6 cellular contexts compared by ENCODE assay signal in the genomic region with DNA sequence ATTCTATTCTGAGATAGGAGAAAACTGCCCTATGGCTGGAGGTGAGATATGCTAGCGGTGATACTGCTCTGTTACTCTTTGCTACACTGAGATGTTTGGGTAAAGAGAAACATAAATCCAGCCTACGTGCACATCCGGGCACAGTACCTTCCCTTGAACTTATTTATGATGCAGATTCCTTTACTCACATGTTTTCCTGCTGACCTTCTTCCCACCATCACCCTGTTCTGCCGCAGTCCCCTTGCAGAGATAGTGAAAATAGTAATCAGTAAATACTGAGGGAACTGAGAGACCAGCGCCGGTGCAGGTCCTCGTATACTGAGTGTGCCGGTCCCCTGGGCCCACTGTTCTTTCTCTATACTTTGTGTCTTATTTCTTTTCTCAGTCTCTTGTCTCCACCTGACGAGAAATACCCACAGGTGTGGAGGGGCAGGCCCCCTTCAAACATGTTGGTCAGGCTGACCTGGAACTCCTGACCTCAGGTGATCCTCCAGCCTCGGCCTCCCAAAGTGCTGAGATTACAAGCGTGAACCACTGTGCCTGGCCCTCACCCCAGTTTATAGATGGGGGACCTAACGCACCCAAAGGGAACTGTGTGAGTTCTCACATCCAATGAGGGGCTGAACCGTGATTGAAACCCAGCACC. TPM values are rescaled to one million over a fixed set of nuclear protein-coding genes. Genes with fewer than 3 reads are reported as not detected.
DNase-seq lines count a peak whose midpoint lies in the region; ATAC-seq and TF ChIP-seq lines count a peak whose summit lies in the region.
"Not testable (repeated sequence)": the region's sequence is repeated elsewhere in the genome, so short reads cannot be mapped to it uniquely, and the experiment has no call there.

No MANE protein-coding gene starts in this region.

- WGBS in suprapubic skin, result 81% methylated on average over 13 of the region's 13 CpGs

- BruUV-seq in Caco-2 (replicated peaks; lab: Mats Ljungman, UMichigan), result not testable (repeated sequence)

- H3K4me1 ChIP-seq in Caco-2 (peaks cover 42% of the 10 kb centered on the region), suprapubic skin (peaks cover 23% of the 10 kb centered on the region)
- peaks cover 27 to 34% of the 10 kb centered on the region in 2 donors for H3K4me1 ChIP-seq in naive thymus-derived CD4-positive, alpha-beta T cell (ENCODE audit: control insufficient read depth in 2 of 2, insufficient read depth in 2 of 2, low read length in 2 of 2)

- H3K27ac ChIP-seq in naive thymus-derived CD4-positive, alpha-beta T cell (ENCODE audit: low read depth, low read length), result peak overlapping the region; percentile 73
- peak overlapping the region; percentile 59 for H3K27ac ChIP-seq in suprapubic skin

- intact Hi-C loops in Caco-2 (cut with micrococcal nuclease; ENCODE audit: unreplicated experiment), result loop anchor here (2.0 kb wide), 1 partner anchor 47 kb away; the partner anchor contains the start of gene ZNRD2
- intact Hi-C loops in Right ventricle myocardium inferior (cut with DNase I), result not testable (repeated sequence)
- intact Hi-C loops in naive thymus-derived CD4-positive, alpha-beta T cell (cut with micrococcal nuclease), result loop anchor here in 1 of 2 donors (2.0 kb wide), 1 partner anchor 15 kb away; no protein-coding TSS in a partner anchor

- peak overlapping the region; percentile 88 for H3K4me3 Mint-ChIP-seq in Caco-2 (ENCODE audit: unreplicated experiment)
- peak overlapping the region; percentile 31; the same call in 1 of the 2 replicates for H3K4me3 Mint-ChIP-seq in WTC11
- H3K4me3 Mint-ChIP-seq in activated naive CD8-positive, alpha-beta T cell treated with anti-CD3 and anti-CD28 coated beads, Interleukin-2, amount 10 ng/mL, durations not matched to agents 7 days and 5 days, result peak overlapping the region; percentile 80
- H3K4me3 Mint-ChIP-seq in naive thymus-derived CD4-positive, alpha-beta T cell, result peak overlapping the region; percentile 85 to 94 (median 86)

- not testable (repeated sequence) for TF ChIP-seq EP300 in suprapubic skin (IDR thresholded peaks at IDR 0.05)

- not testable (repeated sequence) for H3K27me3 ChIP-seq in Caco-2 (replicated peaks; ENCODE audit: control insufficient read depth, insufficient read depth, low read length); naive thymus-derived CD4-positive, alpha-beta T cell (ENCODE audit: control insufficient read depth in 2 of 2, insufficient read depth in 2 of 2, low read length in 2 of 2); suprapubic skin

- not testable (repeated sequence) for TF ChIP-seq CTCF in Caco-2 (IDR thresholded peaks at IDR 0.05; ENCODE audit: insufficient read depth in 1 of 2, low read depth in 1 of 2, low read length in 1 of 2, severe bottlenecking in 1 of 2, unreplicated experiment in 1 of 2); WTC11 (IDR thresholded peaks at IDR 0.05); suprapubic skin (IDR thresholded peaks at IDR 0.05)

- CTCF ChIA-PET in Caco-2 (lab: Charles Lee), result not testable (repeated sequence)
- CTCF ChIA-PET in WTC11 (lab: Charles Lee), result interaction anchor here (2.1 to 3.3 kb wide), 2 partner anchors 13 to 17 kb away, joined by 6 to 27 read pairs; no protein-coding TSS in a partner anchor
- CTCF ChIA-PET in naive thymus-derived CD4-positive, alpha-beta T cell (lab: Charles Lee), result interaction anchor here (0.7 to 1.3 kb wide), 3 partner anchors 15 to 107 kb away, joined by 3 to 5 read pairs (median 3); no protein-coding TSS in a partner anchor

- H3K36me3 Mint-ChIP-seq in Caco-2 (ENCODE audit: insufficient read depth, unreplicated experiment), result peaks cover 30% of the 10 kb centered on the region
- H3K36me3 Mint-ChIP-seq in WTC11; activated naive CD8-positive, alpha-beta T cell treated with anti-CD3 and anti-CD28 coated beads, Interleukin-2, amount 10 ng/mL, durations not matched to agents 7 days and 5 days: not testable (repeated sequence)
- peaks cover 0 to 10% (median 0%) of the 10 kb centered on the region in 5 donors for H3K36me3 Mint-ChIP-seq in naive thymus-derived CD4-positive, alpha-beta T cell

- peak overlapping the region; percentile 23 for H3K4me3 ChIP-seq in Caco-2 (ENCODE audit: low read depth, low read length)
- H3K4me3 ChIP-seq in naive thymus-derived CD4-positive, alpha-beta T cell (ENCODE audit: low read length), result peak overlapping the region; percentile 50
- H3K4me3 ChIP-seq in suprapubic skin, result not testable (repeated sequence)

- not testable (repeated sequence) for H3K9me3 ChIP-seq in Caco-2; naive thymus-derived CD4-positive, alpha-beta T cell (ENCODE audit: control insufficient read depth in 2 of 3, low read length in 3 of 3); suprapubic skin

- H3K9me3 Mint-ChIP-seq in Caco-2 (ENCODE audit: unreplicated experiment); WTC11; activated naive CD8-positive, alpha-beta T cell treated with anti-CD3 and anti-CD28 coated beads, Interleukin-2, amount 10 ng/mL, durations not matched to agents 7 days and 5 days; naive thymus-derived CD4-positive, alpha-beta T cell: not testable (repeated sequence)

- POLR2A ChIA-PET in Caco-2 (lab: Charles Lee) (interaction anchor here (0.5 to 1.6 kb wide), 2 partner anchors 16 to 26 kb away, joined by 3 read pairs; no protein-coding TSS in a partner anchor), WTC11 (lab: Charles Lee) (interaction anchor here (1.5 kb wide), 1 partner anchor 17 kb away, joined by 4 read pairs; no protein-coding TSS in a partner anchor)
- POLR2A ChIA-PET in activated naive CD8-positive, alpha-beta T cell treated with anti-CD3 and anti-CD28 coated beads, Interleukin-2, amount 10 ng/mL, durations not matched to agents 7 days and 5 days (lab: Charles Lee), result interaction anchor here (1.1 to 3.7 kb wide), 5 partner anchors 14 to 137 kb away, joined by 3 to 28 read pairs (median 4); partner anchors contain the start of genes FRMD8, MALAT1, NEAT1 and SIPA1
- POLR2A ChIA-PET in naive thymus-derived CD4-positive, alpha-beta T cell (lab: Charles Lee), result interaction anchor here (0.8 to 8.9 kb wide), 8 partner anchors 17 to 139 kb away, joined by 3 to 213 read pairs (median 11); partner anchors contain the start of genes EHBP1L1, MALAT1, MAP3K11 and NEAT1

- H3K27ac Mint-ChIP-seq in Caco-2 (ENCODE audit: unreplicated experiment), result peak overlapping the region; percentile 95
- not testable (repeated sequence) for H3K27ac Mint-ChIP-seq in WTC11
- H3K27ac Mint-ChIP-seq in activated naive CD8-positive, alpha-beta T cell treated with anti-CD3 and anti-CD28 coated beads, Interleukin-2, amount 10 ng/mL, durations not matched to agents 7 days and 5 days, result peak overlapping the region; percentile 93
- peak overlapping the region; percentile 89 to 98 (median 95) for H3K27ac Mint-ChIP-seq in naive thymus-derived CD4-positive, alpha-beta T cell

- H3K4me1 Mint-ChIP-seq in Caco-2 (ENCODE audit: low read depth, unreplicated experiment) (peaks cover 25% of the 10 kb centered on the region), WTC11 (peaks cover 19% of the 10 kb centered on the region)
- peaks cover 36% of the 10 kb centered on the region for H3K4me1 Mint-ChIP-seq in activated naive CD8-positive, alpha-beta T cell treated with anti-CD3 and anti-CD28 coated beads, Interleukin-2, amount 10 ng/mL, durations not matched to agents 7 days and 5 days
- peaks cover 27 to 56% (median 46%) of the 10 kb centered on the region in 7 donors for H3K4me1 Mint-ChIP-seq in naive thymus-derived CD4-positive, alpha-beta T cell

- not testable (repeated sequence) for DNase-seq in Caco-2; WTC11 (ENCODE audit: low spot score); activated naive CD8-positive, alpha-beta T cell treated with anti-CD3 and anti-CD28 coated beads, Interleukin-2, amount 10 ng/mL, durations not matched to agents 7 days and 5 days; suprapubic skin (ENCODE audit: low spot score in 2 of 2)
- DNase-seq in Right ventricle myocardium inferior (ENCODE audit: missing footprints), result peak; percentile 68
- DNase-seq in naive thymus-derived CD4-positive, alpha-beta T cell, result peak in 4 of 9 donors; percentile 44 to 51 (median 48)

- not testable (repeated sequence) for H3K27me3 Mint-ChIP-seq in Caco-2 (ENCODE audit: insufficient read depth, unreplicated experiment); activated naive CD8-positive, alpha-beta T cell treated with anti-CD3 and anti-CD28 coated beads, Interleukin-2, amount 10 ng/mL, durations not matched to agents 7 days and 5 days; naive thymus-derived CD4-positive, alpha-beta T cell
- peaks cover 11% of the 10 kb centered on the region for H3K27me3 Mint-ChIP-seq in WTC11 (ENCODE audit: low read depth)

- TF ChIP-seq POLR2A in suprapubic skin (IDR thresholded peaks at IDR 0.05), result not testable (repeated sequence)

- not testable (repeated sequence) for H3K36me3 ChIP-seq in Caco-2 (ENCODE audit: control insufficient read depth, insufficient read depth, low read length)
- peaks cover 0 to 12% (median 0%) of the 10 kb centered on the region in 3 experiments for H3K36me3 ChIP-seq in naive thymus-derived CD4-positive, alpha-beta T cell (ENCODE audit: control insufficient read depth in 2 of 3, insufficient read depth in 3 of 3, low read length in 3 of 3)
- peaks cover 22% of the 10 kb centered on the region for H3K36me3 ChIP-seq in suprapubic skin

- ATAC-seq in WTC11; Right ventricle myocardium inferior; naive thymus-derived CD4-positive, alpha-beta T cell: not testable (repeated sequence)
- peak; percentile 6 for ATAC-seq in activated naive CD8-positive, alpha-beta T cell treated with anti-CD3 and anti-CD28 coated beads, Interleukin-2, amount 10 ng/mL, durations not matched to agents 7 days and 5 days (ENCODE audit: low read depth)

RNA-seq across cellular contexts. Expression of gene SCYL1, which starts 1.4 kb away (rescaled TPM):
- total RNA-seq in Caco-2 (2022) (123 and 124 TPM in 2 replicates), WTC11 (2021) (69.6 to 76.8 TPM (median 73.0 TPM) in 3 replicates), Right ventricle myocardium inferior (55.6 TPM), suprapubic skin (10 to 100 TPM; 63.2 to 83.6 (median 78.4) TPM)
- 10 to 100 TPM; 74.2 to 74.9 TPM for total RNA-seq in activated naive CD8-positive, alpha-beta T cell treated with anti-CD3 and anti-CD28 coated beads, Interleukin-2, amount 10 ng/mL, durations not matched to agents 7 days and 5 days
- total RNA-seq in naive thymus-derived CD4-positive, alpha-beta T cell, result 10 to 100 TPM; 63.2 to 79.8 (median 70.4) TPM
- 10 to 100 TPM; 27.0 to 69.1 TPM for polyA plus RNA-seq in naive thymus-derived CD4-positive, alpha-beta T cell

RNA-seq across cellular contexts. Expression of gene MALAT1, which starts 24.6 kb away (rescaled TPM):
- total RNA-seq in Caco-2 (2022) (4,797 and 4,914 TPM in 2 replicates), WTC11 (2021) (1,830 to 2,350 TPM (median 2,261 TPM) in 3 replicates), Right ventricle myocardium inferior (5,781 TPM), suprapubic skin (over 10,000 TPM; 10,207 to 42,728 (median 11,538) TPM)
- total RNA-seq in activated naive CD8-positive, alpha-beta T cell treated with anti-CD3 and anti-CD28 coated beads, Interleukin-2, amount 10 ng/mL, durations not matched to agents 7 days and 5 days, result over 10,000 TPM; 13,719 to 14,448 TPM
- over 10,000 TPM in 4 of 5 experiments, 1,000 to 10,000 TPM in 1; 8,375 to 32,234 (median 31,408) TPM for total RNA-seq in naive thymus-derived CD4-positive, alpha-beta T cell
- 1,000 to 10,000 TPM in 1 of 2 donors, 100 to 1,000 TPM in 1; 734 to 5,106 TPM for polyA plus RNA-seq in naive thymus-derived CD4-positive, alpha-beta T cell

RNA-seq across cellular contexts. Expression of gene LTBP3, which starts 34.7 kb away (rescaled TPM):
- total RNA-seq in Caco-2 (2022) (87.2 and 91.2 TPM in 2 replicates), WTC11 (2021) (15.9 to 23.6 TPM (median 20.7 TPM) in 3 replicates), Right ventricle myocardium inferior (72.3 TPM), suprapubic skin (10 to 100 TPM; 65.1 to 86.7 (median 71.0) TPM)
- total RNA-seq in activated naive CD8-positive, alpha-beta T cell treated with anti-CD3 and anti-CD28 coated beads, Interleukin-2, amount 10 ng/mL, durations not matched to agents 7 days and 5 days, result 100 to 1,000 TPM; 116 to 119 TPM
- 100 to 1,000 TPM in 4 of 5 experiments, 10 to 100 TPM in 1; 91.4 to 288 (median 280) TPM for total RNA-seq in naive thymus-derived CD4-positive, alpha-beta T cell
- polyA plus RNA-seq in naive thymus-derived CD4-positive, alpha-beta T cell, result 10 to 100 TPM; 18.7 to 41.2 TPM

RNA-seq across cellular contexts. Expression of gene ZNRD2, which starts 46.8 kb away (rescaled TPM):
- total RNA-seq in Caco-2 (2022) (52.9 and 53.9 TPM in 2 replicates), WTC11 (2021) (54.8 to 70.9 TPM (median 55.7 TPM) in 3 replicates), Right ventricle myocardium inferior (23.3 TPM), suprapubic skin (10 to 100 TPM; 60.9 to 97.4 (median 77.9) TPM)
- total RNA-seq in activated naive CD8-positive, alpha-beta T cell treated with anti-CD3 and anti-CD28 coated beads, Interleukin-2, amount 10 ng/mL, durations not matched to agents 7 days and 5 days, result 10 to 100 TPM; 27.2 to 30.0 TPM
- total RNA-seq in naive thymus-derived CD4-positive, alpha-beta T cell, result 10 to 100 TPM; 29.1 to 40.9 (median 32.9) TPM
- polyA plus RNA-seq in naive thymus-derived CD4-positive, alpha-beta T cell, result 10 to 100 TPM; 82.6 to 86.0 TPM

RNA-seq across cellular contexts. Expression of gene FAM89B, which starts 48.9 kb away (rescaled TPM):
- total RNA-seq in Caco-2 (2022) (24.0 and 26.9 TPM in 2 replicates), WTC11 (2021) (13.3 to 17.5 TPM (median 16.7 TPM) in 3 replicates), Right ventricle myocardium inferior (45.1 TPM), suprapubic skin (100 to 1,000 TPM in 1 of 4 donors, 10 to 100 TPM in 3; 45.2 to 103 (median 72.0) TPM)
- total RNA-seq in activated naive CD8-positive, alpha-beta T cell treated with anti-CD3 and anti-CD28 coated beads, Interleukin-2, amount 10 ng/mL, durations not matched to agents 7 days and 5 days, result 10 to 100 TPM; 40.9 to 44.1 TPM
- 10 to 100 TPM; 33.0 to 59.7 (median 45.3) TPM for total RNA-seq in naive thymus-derived CD4-positive, alpha-beta T cell
- polyA plus RNA-seq in naive thymus-derived CD4-positive, alpha-beta T cell, result 100 to 1,000 TPM in 1 of 2 donors, 10 to 100 TPM in 1; 87.7 to 115 TPM

Comparison
In these comparisons a context has a peak if more than half of its experiments do, and no peak if none do; other contexts are left out.
1. H3K4me3 Mint-ChIP-seq: peak in every context shown above with its lines; median percentile 88 in Caco-2; 86 in naive thymus-derived CD4-positive, alpha-beta T cell; 80 in activated naive CD8-positive, alpha-beta T cell treated with anti-CD3 and anti-CD28 coated beads, Interleukin-2, amount 10 ng/mL, durations not matched to agents 7 days and 5 days; 31 in WTC11.